Comparison of ENCODE assay signal across 10 cellular contexts in genomic region chr20:10385850-10386544, GRCh38.
"Had no signal": no experiment of that assay in that cellular context is flagged by ENCODE, and none has a peak within 500 bp of the region (broad histone marks: within the 10 kb centered on the region; RNA-seq: fewer than 3 reads in every experiment).

No MANE protein-coding gene starts in this region.

- DNase-seq: activated CD4-positive, alpha-beta T cell treated with anti-CD3 and anti-CD28 coated beads, Interleukin-2, amount 50 U/mL, for 4 hours; activated T-cell treated with anti-CD3 and anti-CD28 coated beads, Interleukin-2, amount 50 U/mL, for 1 hour; amygdala; left ventricle myocardium superior; midbrain had no signal

- H3K27ac ChIP-seq: breast epithelium, parathyroid adenoma, tibial nerve had no signal

- H3K36me3 ChIP-seq: breast epithelium, tibial nerve had no signal

- H3K27me3 ChIP-seq: breast epithelium, tibial nerve had no signal

- ATAC-seq: left ventricle myocardium superior; stimulated activated effector memory CD8-positive, alpha-beta T cell treated with anti-CD3 and anti-CD28 coated beads, Interleukin-12 subunit alpha, Interleukin-12 subunit beta, amount 100 ng/mL, for 72 hours had no signal

- H3K9ac ChIP-seq: parathyroid adenoma had no signal

- H3K4me1 ChIP-seq: breast epithelium, parathyroid adenoma, tibial nerve had no signal

- H3K9me3 ChIP-seq: breast epithelium, tibial nerve had no signal

- H3K4me3 ChIP-seq: breast epithelium, smooth muscle cell, tibial nerve had no signal
